Comparison of ENCODE assay signal across 10 cellular contexts in the genomic region with DNA sequence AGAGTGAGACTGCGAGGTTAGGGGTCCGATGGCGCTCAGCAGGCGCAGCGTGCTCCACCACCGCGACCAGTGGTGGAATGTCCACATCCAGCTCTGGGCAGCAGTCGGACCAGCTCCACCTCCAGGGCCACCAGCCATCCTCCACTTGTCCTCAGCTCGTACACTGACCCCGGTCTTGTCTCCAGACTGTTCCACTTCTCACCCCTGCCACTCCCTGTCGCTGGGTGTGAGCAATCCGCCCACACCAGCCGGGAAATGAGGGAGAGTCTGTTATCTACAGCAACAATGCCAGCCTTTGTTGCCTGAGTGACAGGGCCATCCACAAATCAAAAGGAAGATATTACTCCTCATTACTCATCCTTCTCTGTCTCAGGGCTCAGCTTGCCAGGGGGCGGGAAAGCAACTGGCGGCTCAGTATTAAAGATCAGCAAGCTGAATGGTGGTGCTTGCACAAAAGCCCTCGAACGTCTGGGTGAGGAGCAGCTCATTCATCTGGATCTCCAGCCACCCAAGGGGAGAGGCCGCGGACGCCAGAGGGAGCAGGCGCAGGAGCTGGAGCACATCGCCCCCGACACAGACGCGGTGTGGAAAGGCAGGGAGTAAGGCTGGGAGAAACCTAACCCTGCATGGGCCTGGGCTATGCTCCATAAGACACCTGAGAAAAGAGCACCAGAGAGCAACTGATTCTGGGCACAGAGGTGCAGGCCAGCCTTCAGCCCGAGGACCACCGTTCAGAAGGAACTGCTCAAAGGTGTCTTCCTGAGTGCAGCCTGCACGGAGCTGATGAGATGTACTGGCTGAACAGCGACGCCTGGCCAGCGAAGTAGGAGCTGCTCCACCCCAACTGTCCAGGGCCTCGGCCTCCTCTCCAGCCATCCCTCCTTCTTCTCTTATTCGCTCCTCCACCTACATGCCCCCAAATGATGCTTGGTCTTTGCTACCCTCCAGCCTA. TPM values are rescaled to one million over a fixed set of nuclear protein-coding genes. Genes with fewer than 3 reads are reported as not detected.
A peak's percentile ranks its signal among the peaks of the same experiment; 100 is the strongest.
DNase-seq lines count a peak whose midpoint lies in the region; ATAC-seq and TF ChIP-seq lines count a peak whose summit lies in the region.
"Had no signal": no experiment of that assay in that cellular context is flagged by ENCODE, and none has a peak within 500 bp of the region (broad histone marks: within the 10 kb centered on the region; RNA-seq: fewer than 3 reads in every experiment).

No MANE protein-coding gene starts in this region.

- no peaks in the 10 kb centered on the region; the same call in 1 of the 2 replicates for H3K9me3 ChIP-seq in IMR-90 (ENCODE audit: control insufficient read depth, insufficient read depth, low read length)
- H3K9me3 ChIP-seq in left lung: no peaks in the 10 kb centered on the region

- H3K27ac Mint-ChIP-seq in immature natural killer cell: no peak overlapping the region

- no peak overlapping the region for H3K56ac ChIP-seq in IMR-90 (ENCODE audit: extremely low read depth, insufficient read depth, low read length)

- no peak overlapping the region for H2BK120ac ChIP-seq in IMR-90 (ENCODE audit: low read depth, low read length)

- H4K8ac ChIP-seq in IMR-90 (ENCODE audit: low read depth in 2 of 2, low read length in 2 of 2): no peak overlapping the region

- no peak overlapping the region for H3K4me2 ChIP-seq in IMR-90 (ENCODE audit: low read depth, low read length)

- peaks cover 0 to under 1% (median 0%) of the 10 kb centered on the region in 6 donors for H3K9me3 Mint-ChIP-seq in immature natural killer cell

- no peak overlapping the region for H3K14ac ChIP-seq in IMR-90 (replicated peaks; ENCODE audit: low read depth, low read length)

- in situ Hi-C loops in IMR-90 (cut with MboI; ENCODE audit: low sequenced_read_pairs): no loop called here

- no peak overlapping the region for H3K4ac ChIP-seq in IMR-90 (ENCODE audit: low read depth, low read length)

- no peak overlapping the region for H2BK20ac ChIP-seq in IMR-90 (ENCODE audit: low read depth, low read length)

- no peak overlapping the region for H3K23ac ChIP-seq in IMR-90 (ENCODE audit: low read depth, low read length)

- TF ChIP-seq CTCF in AG09309 (IDR thresholded peaks at IDR 0.05; ENCODE audit: control insufficient read depth, insufficient read depth, low read depth, low read length, missing control alignments) (no peak), IMR-90 (conservative IDR thresholded peaks at IDR 0.05; ENCODE audit: low read depth, low read length) (no peak), left lung (IDR thresholded peaks at IDR 0.05) (no peak)

- no peak overlapping the region for H2AK5ac ChIP-seq in IMR-90 (ENCODE audit: low read depth, low read length)

- no peak for TF ChIP-seq RAD21 in IMR-90 (IDR thresholded peaks at IDR 0.05; ENCODE audit: low read length)

- dilution Hi-C loops in IMR-90 (cut with HindIII; ENCODE audit: low sequenced_read_pairs, unreplicated experiment): no loop called here

- H2BK15ac ChIP-seq in IMR-90 (ENCODE audit: low read depth, low read length): no peak overlapping the region

- POLR2A ChIA-PET in IMR-90 (lab: Charles Lee; ENCODE audit: unreplicated experiment): no interaction called here

- H3K9me1 ChIP-seq in IMR-90 (ENCODE audit: insufficient read depth, low read length): no peaks in the 10 kb centered on the region

- no peak for TF ChIP-seq POLR2A in IMR-90 (IDR thresholded peaks at IDR 0.05; ENCODE audit: low read depth, low read length)

- no peak overlapping the region for H3K18ac ChIP-seq in IMR-90 (ENCODE audit: low read depth, low read length)

- no peaks in the 10 kb centered on the region for H3K79me1 ChIP-seq in IMR-90 (ENCODE audit: low read depth in 1 of 2, low read length in 2 of 2)

- H4K91ac ChIP-seq in IMR-90 (ENCODE audit: insufficient read depth, low read depth, low read length): no peak overlapping the region

- 89% methylated on average over 7 of the region's 33 CpGs; no CpG with 5 or more reads in 1 of the 2 experiments for WGBS in IMR-90 (ENCODE audit: extremely low coverage in 2 of 2, insufficient read length in 1 of 2), 2 experiments

- H3K36me3 ChIP-seq in IMR-90 (ENCODE audit: control insufficient read depth, insufficient read depth, low read length): no peaks in the 10 kb centered on the region
- no peaks in the 10 kb centered on the region for H3K36me3 ChIP-seq in left lung

- H3K4me1 ChIP-seq in IMR-90 (ENCODE audit: control insufficient read depth, insufficient read depth, low read length): no peaks in the 10 kb centered on the region
- H3K4me1 ChIP-seq in left lung: no peaks in the 10 kb centered on the region

- no peak overlapping the region for H3K4me3 ChIP-seq in AG09309 (ENCODE audit: control insufficient read depth, low read depth, low read length)
- H3K4me3 ChIP-seq in IMR-90 (ENCODE audit: insufficient read depth, low read depth, low read length): no peak overlapping the region
- H3K4me3 ChIP-seq in left lung: no peak overlapping the region

- no peak overlapping the region for H3K4me3 Mint-ChIP-seq in immature natural killer cell

- H4K5ac ChIP-seq in IMR-90 (ENCODE audit: low read depth, low read length): no peak overlapping the region

- no peak overlapping the region for H2AFZ ChIP-seq in IMR-90 (replicated peaks; ENCODE audit: low read length, poor library complexity)

- ATAC-seq in IMR-90 (ENCODE audit: low read depth) (no peak), left lung (peak; percentile 42), GM21390 (IDR thresholded peaks at IDR 0.05; ENCODE audit: unreplicated experiment) (no peak), GM18867 (IDR thresholded peaks at IDR 0.05; ENCODE audit: unreplicated experiment) (no peak), HG02938 (IDR thresholded peaks at IDR 0.05; ENCODE audit: unreplicated experiment) (no peak)

- intact Hi-C loops in IMR-90 (cut with micrococcal nuclease) (no loop called here), left lung (cut with DNase I) (no loop called here)

- BruUV-seq in IMR-90 (replicated peaks; lab: Mats Ljungman, UMichigan): no TSS peak

- DNase-seq in AG09309 (ENCODE audit: low read depth): peak; percentile 51
- DNase-seq in IMR-90: peak; percentile 19
- DNase-seq in astrocyte of the hippocampus (ENCODE audit: low read depth, low spot score): peak; percentile 86
- DNase-seq in left lung: peak in 1 of 2 donors; percentile 71
- DNase-seq in immature natural killer cell: no peak
- DNase-seq: activated CD4-positive, CD25-positive, alpha-beta regulatory T cell; stimulated activated CD4-positive, alpha-beta T cell treated with anti-CD3 and anti-CD28 coated beads, Interleukin-4, amount 100 ng/mL, for 1 hour had no signal

- no peak overlapping the region for H2AK9ac ChIP-seq in IMR-90 (replicated peaks; ENCODE audit: low read depth, low read length, poor library complexity)

- H2BK5ac ChIP-seq in IMR-90 (ENCODE audit: low read depth, low read length, poor library complexity, severe bottlenecking): no peak overlapping the region

- no peaks in the 10 kb centered on the region for H3K36me3 Mint-ChIP-seq in immature natural killer cell

- H3K9ac ChIP-seq in IMR-90 (ENCODE audit: low read depth, low read length): no peak overlapping the region

- CTCF ChIA-PET in IMR-90 (lab: Yijun Ruan, JAX): no interaction called here

- peaks cover 0 to 3% (median 0%) of the 10 kb centered on the region in 3 donors for H3K27me3 Mint-ChIP-seq in immature natural killer cell (ENCODE audit: low read depth in 3 of 3)

- no peaks in the 10 kb centered on the region for H4K20me1 ChIP-seq in IMR-90 (ENCODE audit: insufficient read depth, low read length)

- no peaks in the 10 kb centered on the region for H3K4me1 Mint-ChIP-seq in immature natural killer cell

- H3K27me3 ChIP-seq in IMR-90 (ENCODE audit: control insufficient read depth, insufficient read depth, low read length) (no peaks in the 10 kb centered on the region), left lung (no peaks in the 10 kb centered on the region)

- H3K27ac ChIP-seq in IMR-90 (ENCODE audit: insufficient read depth, low read length): no peak overlapping the region
- no peak overlapping the region for H3K27ac ChIP-seq in left lung

TF ChIP-seq in IMR-90, 13 proteins besides CTCF, POLR2A, EP300 and RAD21:
- TF ChIP-seq, protein P1, sequence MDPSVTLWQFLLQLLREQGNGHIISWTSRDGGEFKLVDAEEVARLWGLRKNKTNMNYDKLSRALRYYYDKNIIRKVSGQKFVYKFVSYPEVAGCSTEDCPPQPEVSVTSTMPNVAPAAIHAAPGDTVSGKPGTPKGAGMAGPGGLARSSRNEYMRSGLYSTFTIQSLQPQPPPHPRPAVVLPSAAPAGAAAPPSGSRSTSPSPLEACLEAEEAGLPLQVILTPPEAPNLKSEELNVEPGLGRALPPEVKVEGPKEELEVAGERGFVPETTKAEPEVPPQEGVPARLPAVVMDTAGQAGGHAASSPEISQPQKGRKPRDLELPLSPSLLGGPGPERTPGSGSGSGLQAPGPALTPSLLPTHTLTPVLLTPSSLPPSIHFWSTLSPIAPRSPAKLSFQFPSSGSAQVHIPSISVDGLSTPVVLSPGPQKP (IDR thresholded peaks at IDR 0.05; ENCODE audit: borderline replicate concordance, low read depth, low read length): no peak

RNA-seq across cellular contexts. Expression of gene IGSF9B, which starts 21.9 kb away (rescaled TPM):
- total RNA-seq in IMR-90 (2012; rRNA removed) (under 0.01 TPM in 1 of 2 replicates, not detected in the other), left lung (1 to 10 TPM; 8.7 to 9.9 TPM)
- polyA plus RNA-seq in IMR-90 (2012; rRNA removed) (0.10 and 0.13 TPM in 2 replicates), immature natural killer cell (under 1 TPM in 2 of 3 donors, not detected in 1; 0.22 to 0.45 TPM)
- 0.07 TPM in 1 of 2 replicates, not detected in the other for polyA plus RNA-seq in IMR-90 (2012; cell fraction: cytosol; rRNA removed)
- 0.47 and 0.55 TPM in 2 replicates for polyA plus RNA-seq in IMR-90 (2012; cell fraction: nucleus; rRNA removed; ENCODE audit: low replicate concordance)

Comparison
In these comparisons a context has a peak if more than half of its experiments do, and no peak if none do; other contexts are left out.
1. DNase-seq: peak in AG09309 (single experiment), IMR-90 (single experiment) and astrocyte of the hippocampus (single experiment); none in immature natural killer cell (0 of 3).